ENCODE assay signal across 9 cellular contexts in the genomic region with DNA sequence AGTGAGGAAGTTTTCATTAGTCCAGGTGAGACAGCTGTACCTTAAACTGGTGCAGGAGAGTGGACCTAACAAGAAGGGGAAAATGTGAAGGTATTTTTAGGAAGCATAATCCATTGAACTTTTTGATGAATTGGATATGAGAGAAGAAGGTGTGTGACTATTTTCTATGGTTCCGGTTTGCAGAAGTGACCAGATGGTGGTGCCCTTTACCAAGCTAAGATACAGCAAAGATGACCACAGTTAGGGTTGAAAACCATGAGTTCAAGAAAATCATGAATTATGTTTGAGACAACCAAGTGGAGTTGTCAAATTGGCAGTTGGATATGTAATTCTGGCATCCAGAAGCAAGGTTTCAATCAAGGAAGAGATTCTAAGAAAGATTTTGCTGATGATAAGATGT.
DNase-seq lines count a peak whose midpoint lies in the region; ATAC-seq, FAIRE-seq and TF ChIP-seq lines count a peak whose summit lies in the region.
"Had no signal": no experiment of that assay in that cellular context is flagged by ENCODE, and none has a peak within 500 bp of the region (broad histone marks: within the 10 kb centered on the region; RNA-seq: fewer than 3 reads in every experiment).

No MANE protein-coding gene starts in this region.

- no peak overlapping the region for H2BK12ac ChIP-seq in H1 (ENCODE audit: low read depth, low read length)

- no peak overlapping the region for H3K23ac ChIP-seq in H1 (ENCODE audit: insufficient read length)

- in situ Hi-C loops in transverse colon (cut with MboI; ENCODE audit: low pct_ligation_motif_present in 1 of 4, low pct_unique_long_range_greater_than_20kb in 1 of 4, low sequenced_read_pairs in 3 of 4): loop anchor here in 1 of 4 donors (10.0 kb wide), 2 partner anchors 141 to 201 kb away; no protein-coding TSS in a partner anchor

- peak; percentile 93 to 96 for TF ChIP-seq RAD21 in H1 (IDR thresholded peaks at IDR 0.05 in 1 of 2, conservative IDR thresholded peaks at IDR 0.05 in 1 of 2; ENCODE audit: low read depth in 2 of 2, low read length in 2 of 2)

- H2BK5ac ChIP-seq in H1 (ENCODE audit: low read depth, low read length): no peak overlapping the region

- H2AFZ ChIP-seq in H1 (ENCODE audit: low read length): no peak overlapping the region

- no peak overlapping the region for H3K4me2 ChIP-seq in H1 (ENCODE audit: insufficient read depth in 1 of 2, low read depth in 2 of 2, low read length in 2 of 2)

- H2BK20ac ChIP-seq in H1 (ENCODE audit: low read length): no peak overlapping the region

- 18% methylated on average over 1 of the region's 1 CpG; no CpG with 5 or more reads in 1 of the 2 experiments for WGBS in H1 (ENCODE audit: extremely low coverage in 1 of 2, insufficient coverage in 1 of 2, insufficient read length in 1 of 2, insufficient replicate concordance in 2 of 2, low coverage in 1 of 2, low lambda C conversion rate in 2 of 2, missing lambda C conversion rate in 1 of 2), 2 experiments
- WGBS in transverse colon (ENCODE audit: low coverage in 1 of 2), 2 donors: 18 to 50% methylated on average over 1 of the region's 1 CpG

- no peaks in the 10 kb centered on the region for H4K20me1 ChIP-seq in H1 (replicated peaks in 1 of 2; ENCODE audit: control insufficient read depth in 1 of 2, insufficient read depth in 2 of 2, low read length in 2 of 2)

- H3K14ac ChIP-seq in H1 (ENCODE audit: insufficient read length): no peak overlapping the region

- no peak overlapping the region for H3K4me3 ChIP-seq in H1 (ENCODE audit: extremely low read depth in 1 of 4, insufficient read depth in 2 of 4, low read depth in 3 of 4, low read length in 4 of 4)
- no peak overlapping the region for H3K4me3 ChIP-seq in transverse colon

- H3K23me2 ChIP-seq in H1 (ENCODE audit: low read depth, low read length): no peaks in the 10 kb centered on the region

- H3K9me3 ChIP-seq in H1 (ENCODE audit: insufficient read depth in 2 of 2, low read depth in 1 of 2, low read length in 1 of 2): no peaks in the 10 kb centered on the region
- no peaks in the 10 kb centered on the region for H3K9me3 ChIP-seq in transverse colon

- H3K27me3 ChIP-seq in H1 (replicated peaks in 1 of 4; ENCODE audit: control insufficient read depth in 3 of 4, extremely low read depth in 1 of 4, insufficient read depth in 3 of 4, low read length in 3 of 4): no peaks in the 10 kb centered on the region
- H3K27me3 ChIP-seq in transverse colon: no peaks in the 10 kb centered on the region

- peak; percentile 96 for FAIRE-seq in H1 (lab: Jason Lieb, UNC)

- H3K4me1 Mint-ChIP-seq in activated CD8-positive, alpha-beta T cell treated with anti-CD3 and anti-CD28 coated beads for 36 hours (ENCODE audit: low read depth): no peaks in the 10 kb centered on the region
- H3K4me1 Mint-ChIP-seq in activated CD8-positive, alpha-beta T cell treated with anti-CD3 and anti-CD28 coated beads, Interleukin-2, amount 10 ng/mL, durations not matched to agents 7 days and 5 days (ENCODE audit: low read depth): no peaks in the 10 kb centered on the region

- H3K56ac ChIP-seq in H1 (replicated peaks; ENCODE audit: insufficient read length, low read depth, low read length): no peak overlapping the region

- intact Hi-C loops in activated CD8-positive, alpha-beta T cell treated with anti-CD3 and anti-CD28 coated beads for 36 hours (cut with micrococcal nuclease): loop anchor here (10.0 kb wide), 1 partner anchor 211 kb away; no protein-coding TSS in a partner anchor
- intact Hi-C loops in transverse colon (cut with DNase I; ENCODE audit: low total_unique reads): no loop called here

- no peaks in the 10 kb centered on the region for H3K27me3 Mint-ChIP-seq in activated CD8-positive, alpha-beta T cell treated with anti-CD3 and anti-CD28 coated beads for 36 hours
- no peaks in the 10 kb centered on the region for H3K27me3 Mint-ChIP-seq in activated CD8-positive, alpha-beta T cell treated with anti-CD3 and anti-CD28 coated beads, Interleukin-2, amount 10 ng/mL, durations not matched to agents 7 days and 5 days (ENCODE audit: low read depth)

- no peaks in the 10 kb centered on the region for H3K9me3 Mint-ChIP-seq in activated CD8-positive, alpha-beta T cell treated with anti-CD3 and anti-CD28 coated beads for 36 hours
- no peaks in the 10 kb centered on the region for H3K9me3 Mint-ChIP-seq in activated CD8-positive, alpha-beta T cell treated with anti-CD3 and anti-CD28 coated beads, Interleukin-2, amount 10 ng/mL, durations not matched to agents 7 days and 5 days (ENCODE audit: insufficient read depth)

- H3K36me3 ChIP-seq in H1 (ENCODE audit: control insufficient read depth in 2 of 4, insufficient read depth in 4 of 4, low read length in 3 of 4) (no peaks in the 10 kb centered on the region), transverse colon (no peaks in the 10 kb centered on the region)

- H3K4ac ChIP-seq in H1 (replicated peaks; ENCODE audit: insufficient read length, low read depth, low read length): no peak overlapping the region

- H3K4me1 ChIP-seq in H1 (replicated peaks in 1 of 4; ENCODE audit: control insufficient read depth in 3 of 4, insufficient read depth in 4 of 4, low read length in 3 of 4) (no peaks in the 10 kb centered on the region), transverse colon (no peaks in the 10 kb centered on the region)

- no peak overlapping the region for H4K91ac ChIP-seq in H1 (replicated peaks; ENCODE audit: insufficient read length, low read length)

- H4K8ac ChIP-seq in H1 (ENCODE audit: extremely low read depth, insufficient read depth, low read length): no peak overlapping the region

- no peak overlapping the region for H2AK5ac ChIP-seq in H1 (ENCODE audit: low read depth, low read length)

- no peak overlapping the region for H2BK120ac ChIP-seq in H1 (replicated peaks; ENCODE audit: low read depth, low read length)

- no peak overlapping the region for H3K18ac ChIP-seq in H1 (ENCODE audit: extremely low read depth, low read length)

- H2BK15ac ChIP-seq in H1 (ENCODE audit: low read length): no peak overlapping the region

- no peak for DNase-seq in activated CD8-positive, alpha-beta T cell treated with anti-CD3 and anti-CD28 coated beads for 36 hours
- DNase-seq in activated CD8-positive, alpha-beta T cell treated with anti-CD3 and anti-CD28 coated beads, Interleukin-2, amount 10 ng/mL, durations not matched to agents 7 days and 5 days: no peak
- peak; percentile 13 for DNase-seq in NCI-H460 (ENCODE audit: extremely low read depth, low read depth)
- DNase-seq in H1 (ENCODE audit: low read depth in 1 of 2, low spot score in 2 of 2): no peak
- peak; percentile 10 for DNase-seq in transverse colon
- no peak for DNase-seq in stimulated activated naive CD4-positive, alpha-beta T cell treated with Interleukin-2 at 50 U/mL for 16 hours (lab: John Stamatoyannopoulos, UW)
- no peak for DNase-seq in effector CD4-positive, alpha-beta T cell
- DNase-seq: stimulated activated CD4-positive, alpha-beta T cell treated with anti-CD3 and anti-CD28 coated beads, Interleukin-4, amount 100 ng/mL, for 24 hours had no signal

- H3K79me2 ChIP-seq in H1 (ENCODE audit: control insufficient read depth in 1 of 2, insufficient read depth in 2 of 2, low read length in 2 of 2): no peaks in the 10 kb centered on the region

- no peaks in the 10 kb centered on the region for H3K36me3 Mint-ChIP-seq in activated CD8-positive, alpha-beta T cell treated with anti-CD3 and anti-CD28 coated beads for 36 hours (ENCODE audit: low read depth)
- no peaks in the 10 kb centered on the region for H3K36me3 Mint-ChIP-seq in activated CD8-positive, alpha-beta T cell treated with anti-CD3 and anti-CD28 coated beads, Interleukin-2, amount 10 ng/mL, durations not matched to agents 7 days and 5 days (ENCODE audit: low read depth)

- no peak overlapping the region for H4K5ac ChIP-seq in H1 (ENCODE audit: insufficient read length, low read depth, low read length)

- H3K27ac Mint-ChIP-seq in activated CD8-positive, alpha-beta T cell treated with anti-CD3 and anti-CD28 coated beads for 36 hours: no peak overlapping the region
- H3K27ac Mint-ChIP-seq in activated CD8-positive, alpha-beta T cell treated with anti-CD3 and anti-CD28 coated beads, Interleukin-2, amount 10 ng/mL, durations not matched to agents 7 days and 5 days: no peak overlapping the region

- POLR2A ChIA-PET in activated CD8-positive, alpha-beta T cell treated with anti-CD3 and anti-CD28 coated beads for 36 hours (lab: Charles Lee): no interaction called here
- POLR2A ChIA-PET in activated CD8-positive, alpha-beta T cell treated with anti-CD3 and anti-CD28 coated beads, Interleukin-2, amount 10 ng/mL, durations not matched to agents 7 days and 5 days (lab: Charles Lee): no interaction called here
- POLR2A ChIA-PET in H1 (lab: Charles Lee; ENCODE audit: partially characterized antibody): no interaction called here

- TF ChIP-seq POLR2A in H1 (IDR thresholded peaks at IDR 0.05; ENCODE audit: control extremely low read depth in 1 of 2, low read depth in 2 of 2, low read length in 2 of 2): no peak
- no peak for TF ChIP-seq POLR2A in transverse colon (IDR thresholded peaks at IDR 0.05)

- no peak overlapping the region for H3K4me3 Mint-ChIP-seq in activated CD8-positive, alpha-beta T cell treated with anti-CD3 and anti-CD28 coated beads for 36 hours
- H3K4me3 Mint-ChIP-seq in activated CD8-positive, alpha-beta T cell treated with anti-CD3 and anti-CD28 coated beads, Interleukin-2, amount 10 ng/mL, durations not matched to agents 7 days and 5 days: no peak overlapping the region

- no peak overlapping the region for H3K9ac ChIP-seq in H1 (replicated peaks in 1 of 4; ENCODE audit: extremely low read depth in 1 of 4, low read depth in 3 of 4, low read length in 3 of 4)

- CTCF ChIA-PET in activated CD8-positive, alpha-beta T cell treated with anti-CD3 and anti-CD28 coated beads for 36 hours (lab: Charles Lee): no interaction called here
- CTCF ChIA-PET in activated CD8-positive, alpha-beta T cell treated with anti-CD3 and anti-CD28 coated beads, Interleukin-2, amount 10 ng/mL, durations not matched to agents 7 days and 5 days (lab: Charles Lee): no interaction called here
- CTCF ChIA-PET in H1 (lab: Charles Lee; ENCODE audit: partially characterized antibody): interaction anchor here (0.9 to 4.3 kb wide), 13 partner anchors 8 to 215 kb away, joined by 3 to 30 read pairs (median 4); no protein-coding TSS in a partner anchor

- peak; percentile 17 for TF ChIP-seq CTCF in activated CD8-positive, alpha-beta T cell treated with anti-CD3 and anti-CD28 coated beads for 36 hours (IDR thresholded peaks at IDR 0.05)
- TF ChIP-seq CTCF in H1 (IDR thresholded peaks at IDR 0.05; ENCODE audit: control extremely low read depth in 1 of 3, insufficient read depth in 1 of 3, low read depth in 1 of 3, low read length in 3 of 3): peak in 2 of 3 experiments; percentile 73 to 76; a peak in 3 of 4 replicates
- TF ChIP-seq CTCF in transverse colon (IDR thresholded peaks at IDR 0.05): peak in 4 of 5 experiments; percentile 32 to 52 (median 39)

- ATAC-seq in activated CD8-positive, alpha-beta T cell treated with anti-CD3 and anti-CD28 coated beads for 36 hours: no peak
- ATAC-seq in activated CD8-positive, alpha-beta T cell treated with anti-CD3 and anti-CD28 coated beads, Interleukin-2, amount 10 ng/mL, durations not matched to agents 7 days and 5 days: no peak
- ATAC-seq in GM21619 (IDR thresholded peaks at IDR 0.05; ENCODE audit: unreplicated experiment): no peak

- no peaks in the 10 kb centered on the region for H3K79me1 ChIP-seq in H1 (ENCODE audit: low read depth, low read length)

- no peak for TF ChIP-seq EP300 in H1 (IDR thresholded peaks at IDR 0.05; ENCODE audit: borderline replicate concordance in 1 of 2, low read depth in 2 of 2, low read length in 2 of 2)
- TF ChIP-seq EP300 in transverse colon (IDR thresholded peaks at IDR 0.05; ENCODE audit: low read depth): no peak

- no peak overlapping the region for H3K27ac ChIP-seq in H1 (ENCODE audit: low read depth, low read length)
- no peak overlapping the region for H3K27ac ChIP-seq in transverse colon

Comparison
In these comparisons a context has a peak if more than half of its experiments do, and no peak if none do; other contexts are left out.
1. DNase-seq: peak in NCI-H460 (single experiment) and transverse colon (single experiment); none in activated CD8-positive, alpha-beta T cell treated with anti-CD3 and anti-CD28 coated beads for 36 hours (single experiment), activated CD8-positive, alpha-beta T cell treated with anti-CD3 and anti-CD28 coated beads, Interleukin-2, amount 10 ng/mL, durations not matched to agents 7 days and 5 days (single experiment), H1 (0 of 2), stimulated activated naive CD4-positive, alpha-beta T cell treated with Interleukin-2 at 50 U/mL for 16 hours (single experiment) and effector CD4-positive, alpha-beta T cell (single experiment).
2. CTCF ChIP-seq: peak in every context shown above with its lines; median percentile 74 in H1; 39 in transverse colon; 17 in activated CD8-positive, alpha-beta T cell treated with anti-CD3 and anti-CD28 coated beads for 36 hours.